Comparison of ENCODE assay signal across 7 cellular contexts in genomic region chr19:35879770-35880317, GRCh38.
DNase-seq lines count a peak whose midpoint lies in the region; TF ChIP-seq lines count a peak whose summit lies in the region.

No MANE protein-coding gene starts in this region.

- peak; percentile 83 for DNase-seq in GM13977 (ENCODE audit: low spot score)
- DNase-seq in NCI-H226: peak; percentile 82
- DNase-seq in activated CD4-positive, alpha-beta T cell treated with anti-CD3 and anti-CD28 coated beads for 48 hours: peak; percentile 92
- DNase-seq in choroid plexus epithelial cell (ENCODE audit: low read depth): peak; percentile 88
- DNase-seq in left kidney (ENCODE audit: low read depth, low spot score): peak; percentile 96
- DNase-seq in stimulated activated CD4-positive, alpha-beta T cell treated with anti-CD3 and anti-CD28 coated beads, Interleukin-4, amount 100 ng/mL, for 4 hours: peak; percentile 27 to 75
- no peak for DNase-seq in DMS79 treated with DMSO at 0.1 percent for 48 hours (lab: John Stamatoyannopoulos, UW)

- in situ Hi-C loops in GM13977 (cut with MboI; ENCODE audit: low pct_unique_long_range_greater_than_20kb, low sequenced_read_pairs, unreplicated experiment): no loop called here

- H3K4me3 ChIP-seq in choroid plexus epithelial cell (ENCODE audit: low read depth, low read length): no peak overlapping the region

- TF ChIP-seq CTCF in GM13977 (IDR thresholded peaks at IDR 0.05; ENCODE audit: extremely low read depth, insufficient read depth, missing control alignments) (no peak), choroid plexus epithelial cell (conservative IDR thresholded peaks at IDR 0.05; ENCODE audit: low read depth, low read length) (no peak)
